In the genomic region with DNA sequence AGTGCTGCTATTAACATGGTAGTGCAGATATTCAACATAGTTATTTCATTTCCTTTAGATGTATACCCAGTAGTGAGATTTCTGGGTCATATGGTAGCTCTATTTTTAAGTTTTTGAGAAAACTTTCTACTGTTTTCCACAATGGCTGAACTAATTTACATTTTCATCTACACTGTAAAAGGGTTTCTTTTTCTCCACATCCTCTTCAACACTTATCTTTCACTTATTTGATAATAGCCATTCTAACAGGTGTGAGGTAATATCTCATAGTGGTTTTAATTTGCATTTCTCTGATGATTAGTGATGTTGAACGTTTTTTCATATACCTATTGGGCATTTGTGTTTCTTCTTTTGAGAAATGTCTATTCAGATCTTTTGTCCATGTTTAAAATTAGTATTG, we compare ENCODE assay signal across 23 cellular contexts.
"Had no signal": no experiment of that assay in that cellular context is flagged by ENCODE, and none has a peak within 500 bp of the region (broad histone marks: within the 10 kb centered on the region; RNA-seq: fewer than 3 reads in every experiment).

No MANE protein-coding gene starts in this region.

- H3K9me3 ChIP-seq: ovary, sigmoid colon, stomach, uterus had no signal

- H3K27me3 ChIP-seq: hepatocyte, ovary, right atrium auricular region, sigmoid colon, stomach, uterus had no signal

- H3K4me3 ChIP-seq: hepatocyte, lung, neural progenitor cell, ovary, right atrium auricular region, sigmoid colon, skin epidermis, stomach, uterus had no signal

- H3K36me3 ChIP-seq: neural progenitor cell, ovary, right atrium auricular region, sigmoid colon, stomach, uterus had no signal

- FAIRE-seq: endothelial cell of umbilical vein had no signal

- H3K79me2 ChIP-seq: hepatocyte had no signal

- H3K4me2 ChIP-seq: hepatocyte, neural progenitor cell had no signal

- H3K4me1 ChIP-seq: foreskin keratinocyte, neural progenitor cell, right atrium auricular region, stomach, uterus had no signal

- H3K9ac ChIP-seq: neural progenitor cell had no signal

- H2AFZ ChIP-seq: hepatocyte, neural progenitor cell had no signal

- ATAC-seq: foreskin keratinocyte; left colon; left ventricle myocardium superior; natural killer cell treated with Interleukin-12 subunit alpha and Interleukin-12 subunit beta and Interleukin-15 and Interleukin-18, amount 100 ng/mL, for 72 hours had no signal

- DNase-seq: effector CD4-positive, alpha-beta T cell; endodermal cell; erythroblast; foreskin keratinocyte; left colon; left ventricle myocardium superior; mesenchymal stem cell; midbrain; nucleus accumbens; ovary; sigmoid colon; stimulated activated CD4-positive, alpha-beta T cell treated with anti-CD3 and anti-CD28 coated beads, Interleukin-12 subunit alpha, Interleukin-12 subunit beta, amount 100 ng/mL, for 4 hours; stimulated activated naive CD4-positive, alpha-beta T cell; stomach; substantia nigra; uterus had no signal
